ENCODE assay signal across 8 cellular contexts in the genomic region with DNA sequence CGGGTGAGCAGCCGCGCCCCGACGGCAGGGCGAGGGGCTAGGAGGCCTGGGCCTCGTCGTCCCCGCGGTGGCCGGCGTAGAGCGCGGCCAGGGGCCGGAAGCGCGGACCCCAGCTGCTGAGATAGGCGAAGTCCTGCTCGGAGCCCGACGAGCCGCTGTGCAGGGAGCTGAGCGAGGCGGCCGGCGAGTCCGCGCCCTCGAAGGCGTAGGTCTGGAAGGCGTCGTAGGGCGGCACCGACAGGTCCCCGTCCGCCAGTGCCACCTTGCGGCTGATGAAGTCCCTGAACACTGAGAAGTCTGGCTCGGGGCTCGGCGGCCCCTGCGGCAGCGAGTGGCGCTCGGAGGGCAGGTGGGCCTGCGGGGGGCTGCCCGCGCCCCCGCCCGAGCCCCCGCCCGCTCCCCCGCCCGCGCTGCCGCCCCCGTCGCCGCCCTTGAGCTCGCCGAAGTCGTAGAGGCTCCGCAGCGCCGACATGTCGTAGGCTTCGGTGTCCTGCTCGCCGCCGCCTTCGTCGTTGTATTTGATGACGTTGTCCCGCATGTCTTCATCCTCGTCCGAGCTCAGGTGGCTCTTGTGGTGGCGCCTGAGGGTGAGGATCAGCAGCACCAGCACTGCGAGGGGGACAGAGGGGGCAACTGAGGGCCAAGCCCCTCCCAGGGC. TPM values are rescaled to one million over a fixed set of nuclear protein-coding genes. Genes with fewer than 3 reads are reported as not detected.
DNase-seq lines count a peak whose midpoint lies in the region; ATAC-seq, FAIRE-seq and TF ChIP-seq lines count a peak whose summit lies in the region.

No MANE protein-coding gene starts in this region.

- H3K36me3 ChIP-seq in OCI-LY1 (ENCODE audit: insufficient read depth, low read length) (no peaks in the 10 kb centered on the region), pancreas (no peaks in the 10 kb centered on the region), transverse colon (no peaks in the 10 kb centered on the region)

- intact Hi-C loops in pancreas (cut with DNase I) (no loop called here), transverse colon (cut with DNase I; ENCODE audit: low total_unique reads) (loop anchor here (5.0 kb wide), 1 partner anchor 152 kb away; no protein-coding TSS in a partner anchor)

- H3K9me3 ChIP-seq in OCI-LY1 (ENCODE audit: low read length) (no peaks in the 10 kb centered on the region), pancreas (no peaks in the 10 kb centered on the region), transverse colon (no peaks in the 10 kb centered on the region)

- no peak for FAIRE-seq in pancreas (lab: Jason Lieb, UNC)

- DNase-seq in GM13976 (ENCODE audit: low spot score), result peak; percentile 93
- DNase-seq in activated T-helper 1 cell treated with anti-CD3 and anti-CD28 coated beads, Interleukin-2, amount 50 U/mL, for 16 hours (ENCODE audit: low read depth in 1 of 2, low spot score in 1 of 2), result peak; percentile 45 to 53
- DNase-seq in foreskin melanocyte, result peak; percentile 19
- peak; percentile 48 to 88 (median 73) for DNase-seq in pancreas
- peak; percentile 74 for DNase-seq in transverse colon
- DNase-seq in RKO (ENCODE audit: low spot score), result no peak

- no peak overlapping the region for H3K4me2 ChIP-seq in OCI-LY1 (ENCODE audit: low read length)

- H3K27me3 ChIP-seq in OCI-LY1 (ENCODE audit: insufficient read depth, low read length), result 0 out of 2 replicates have a peak, but pooled peaks cover 10% of the 10 kb centered on the region
- peaks cover 0 to 11% (median 2%) of the 10 kb centered on the region in 4 donors for H3K27me3 ChIP-seq in pancreas
- H3K27me3 ChIP-seq in transverse colon, result peaks cover 57% of the 10 kb centered on the region

- no peak overlapping the region for H2AFZ ChIP-seq in OCI-LY1 (ENCODE audit: low read length)

- ATAC-seq in pancreas, result peak; percentile 72 to 85 (median 80)
- ATAC-seq in HG02623 (IDR thresholded peaks at IDR 0.05; ENCODE audit: unreplicated experiment), result no peak

- no peak for TF ChIP-seq POLR2A in transverse colon (IDR thresholded peaks at IDR 0.05)

- TF ChIP-seq CTCF in GM13976 (IDR thresholded peaks at IDR 0.05; ENCODE audit: borderline replicate concordance, control extremely low read depth, extremely low read depth, insufficient read depth, missing control alignments), result peak; percentile 73
- TF ChIP-seq CTCF in OCI-LY1 (IDR thresholded peaks at IDR 0.05; ENCODE audit: low read length), result peak; percentile 35
- TF ChIP-seq CTCF in pancreas (IDR thresholded peaks at IDR 0.05), result peak; percentile 42 to 62 (median 50)
- peak; percentile 29 to 60 (median 53) for TF ChIP-seq CTCF in transverse colon (IDR thresholded peaks at IDR 0.05)

- H3K9ac ChIP-seq in OCI-LY1 (ENCODE audit: low read length), result no peak overlapping the region

- no peaks in the 10 kb centered on the region for H3K79me2 ChIP-seq in OCI-LY1 (ENCODE audit: insufficient read depth, low read length)

- no peaks in the 10 kb centered on the region for H3K4me1 ChIP-seq in OCI-LY1 (ENCODE audit: insufficient read depth, low read length, severe bottlenecking)
- H3K4me1 ChIP-seq in pancreas, result peaks cover 0 to 9% (median 6%) of the 10 kb centered on the region in 3 donors
- H3K4me1 ChIP-seq in transverse colon, result no peaks in the 10 kb centered on the region

- no peak for TF ChIP-seq EP300 in transverse colon (IDR thresholded peaks at IDR 0.05; ENCODE audit: low read depth)

- H3K4me3 ChIP-seq in OCI-LY1 (ENCODE audit: low read depth, low read length, poor library complexity, severe bottlenecking), result no peak overlapping the region
- no peak overlapping the region for H3K4me3 ChIP-seq in pancreas
- H3K4me3 ChIP-seq in transverse colon, result no peak overlapping the region

- H4K20me1 ChIP-seq in OCI-LY1 (ENCODE audit: insufficient read depth, low read length), result no peaks in the 10 kb centered on the region

- H3K27ac ChIP-seq in OCI-LY1 (ENCODE audit: low read depth, low read length, poor library complexity, severe bottlenecking) (no peak overlapping the region), pancreas (no peak overlapping the region), transverse colon (no peak overlapping the region)

- 9% methylated on average over 64 to 77 of the region's 77 CpGs for WGBS in pancreas, 2 donors
- 28% methylated on average over 25 of the region's 77 CpGs; no CpG with 5 or more reads in 1 of the 2 donors for WGBS in transverse colon (ENCODE audit: low coverage in 1 of 2), 2 donors

- no peaks in the 10 kb centered on the region for H3F3A ChIP-seq in OCI-LY1 (ENCODE audit: insufficient read depth, low read length)

- H3K9me2 ChIP-seq in OCI-LY1 (ENCODE audit: low read depth, low read length), result no peaks in the 10 kb centered on the region

- in situ Hi-C loops in GM13976 (cut with MboI; ENCODE audit: low sequenced_read_pairs, unreplicated experiment), result no loop called here
- in situ Hi-C loops in transverse colon (cut with MboI; ENCODE audit: low pct_ligation_motif_present in 1 of 4, low pct_unique_long_range_greater_than_20kb in 1 of 4, low sequenced_read_pairs in 3 of 4), result loop anchor here in 2 of 4 donors (5.0 to 10.0 kb wide), 2 partner anchors 152 to 160 kb away; no protein-coding TSS in a partner anchor

RNA-seq across cellular contexts. Expression of a gene that starts 56.5 kb away (rescaled TPM):
- total RNA-seq in pancreas (10 to 100 TPM in 2 of 6 donors, 1 to 10 TPM in 4; 8.4 to 17.3 (median 9.5) TPM), transverse colon (10 to 100 TPM in 1 of 4 donors, 1 to 10 TPM in 3; 2.5 to 11.6 (median 3.5) TPM)
- polyA plus RNA-seq in pancreas, result 10 to 100 TPM in 1 of 2 donors, 1 to 10 TPM in 1; 10.0 to 20.8 TPM
